17 cellular contexts compared by ENCODE assay signal in genomic region chr12:25816637-25817036, GRCh38.
"Had no signal": no experiment of that assay in that cellular context is flagged by ENCODE, and none has a peak within 500 bp of the region (broad histone marks: within the 10 kb centered on the region; RNA-seq: fewer than 3 reads in every experiment).

No MANE protein-coding gene starts in this region.

- H3K36me3 Mint-ChIP-seq: activated naive CD4-positive, alpha-beta T cell treated with anti-CD3 and anti-CD28 coated beads, Interleukin-2, amount 50 U/mL, for 72 hours; natural killer cell treated with Interleukin-12 subunit alpha and Interleukin-12 subunit beta and Interleukin-15 and Interleukin-18, amount 100 ng/mL, for 72 hours had no signal

- H3K9ac ChIP-seq: parathyroid adenoma had no signal

- ATAC-seq: activated naive CD4-positive, alpha-beta T cell treated with anti-CD3 and anti-CD28 coated beads, Interleukin-2, amount 50 U/mL, for 72 hours; left cardiac atrium; natural killer cell treated with Interleukin-12 subunit alpha and Interleukin-12 subunit beta and Interleukin-15 and Interleukin-18, amount 100 ng/mL, for 72 hours; right lobe of liver; stimulated activated naive CD8-positive, alpha-beta T cell treated with anti-CD3 and anti-CD28 coated beads, Interleukin-15, amount 100 ng/mL, for 72 hours had no signal

- H3K4me3 ChIP-seq: esophagus muscularis mucosa, hepatocyte, right lobe of liver, suprapubic skin had no signal

- H3K36me3 ChIP-seq: esophagus muscularis mucosa, right lobe of liver, suprapubic skin, WERI-Rb-1 had no signal

- H3K27me3 ChIP-seq: esophagus muscularis mucosa, hepatocyte, right lobe of liver, suprapubic skin had no signal

- H3K27me3 Mint-ChIP-seq: stimulated activated naive CD8-positive, alpha-beta T cell treated with anti-CD3 and anti-CD28 coated beads, Interleukin-15, amount 100 ng/mL, for 72 hours had no signal

- H3K9me3 Mint-ChIP-seq: activated naive CD4-positive, alpha-beta T cell treated with anti-CD3 and anti-CD28 coated beads, Interleukin-2, amount 50 U/mL, for 72 hours; activated T-helper 1 cell treated with anti-CD3 and anti-CD28 coated beads, Interleukin-12 subunit alpha, Interleukin-12 subunit beta, Interleukin-2, Interleukin-4 antibody, amounts not matched to agents 30 ng/mL and 10 ng/mL and 1 ng/mL, durations not matched to agents 14 hours and 24 hours and 36 hours; natural killer cell treated with Interleukin-12 subunit alpha and Interleukin-12 subunit beta and Interleukin-15 and Interleukin-18, amount 100 ng/mL, for 72 hours; stimulated activated naive CD8-positive, alpha-beta T cell treated with anti-CD3 and anti-CD28 coated beads, Interleukin-15, amount 100 ng/mL, for 72 hours had no signal

- H3K4me1 ChIP-seq: esophagus muscularis mucosa, parathyroid adenoma, right lobe of liver, suprapubic skin had no signal

- H3K9me3 ChIP-seq: right lobe of liver, suprapubic skin had no signal

- H2AFZ ChIP-seq: hepatocyte, parathyroid adenoma had no signal

- H3K4me2 ChIP-seq: hepatocyte had no signal

- H3K27ac Mint-ChIP-seq: activated naive CD4-positive, alpha-beta T cell treated with anti-CD3 and anti-CD28 coated beads, Interleukin-2, amount 50 U/mL, for 72 hours; activated T-helper 1 cell treated with anti-CD3 and anti-CD28 coated beads, Interleukin-12 subunit alpha, Interleukin-12 subunit beta, Interleukin-2, Interleukin-4 antibody, amounts not matched to agents 30 ng/mL and 10 ng/mL and 1 ng/mL, durations not matched to agents 14 hours and 24 hours and 36 hours; natural killer cell treated with Interleukin-12 subunit alpha and Interleukin-12 subunit beta and Interleukin-15 and Interleukin-18, amount 100 ng/mL, for 72 hours had no signal

- DNase-seq: activated CD4-positive, alpha-beta T cell treated with anti-CD3 and anti-CD28 coated beads for 1 hour; activated gamma-delta T cell treated with Interleukin-2 at 50 U/mL for 16 hours; effector CD8-positive, alpha-beta T cell; left cardiac atrium; right lobe of liver; small intestine; stimulated activated CD4-positive, alpha-beta T cell treated with anti-CD3 and anti-CD28 coated beads, Interleukin-4, amount 100 ng/mL, for 1 hour; stimulated activated naive CD8-positive, alpha-beta T cell treated with anti-CD3 and anti-CD28 coated beads, Interleukin-15, amount 100 ng/mL, for 72 hours; T1000; WERI-Rb-1 had no signal

- H3K27ac ChIP-seq: esophagus muscularis mucosa, hepatocyte, parathyroid adenoma, right lobe of liver, suprapubic skin, WERI-Rb-1 had no signal

- H3K4me3 Mint-ChIP-seq: activated T-helper 1 cell treated with anti-CD3 and anti-CD28 coated beads, Interleukin-12 subunit alpha, Interleukin-12 subunit beta, Interleukin-2, Interleukin-4 antibody, amounts not matched to agents 30 ng/mL and 10 ng/mL and 1 ng/mL, durations not matched to agents 14 hours and 24 hours and 36 hours; natural killer cell treated with Interleukin-12 subunit alpha and Interleukin-12 subunit beta and Interleukin-15 and Interleukin-18, amount 100 ng/mL, for 72 hours; stimulated activated naive CD8-positive, alpha-beta T cell treated with anti-CD3 and anti-CD28 coated beads, Interleukin-15, amount 100 ng/mL, for 72 hours had no signal
